In the genomic region with DNA sequence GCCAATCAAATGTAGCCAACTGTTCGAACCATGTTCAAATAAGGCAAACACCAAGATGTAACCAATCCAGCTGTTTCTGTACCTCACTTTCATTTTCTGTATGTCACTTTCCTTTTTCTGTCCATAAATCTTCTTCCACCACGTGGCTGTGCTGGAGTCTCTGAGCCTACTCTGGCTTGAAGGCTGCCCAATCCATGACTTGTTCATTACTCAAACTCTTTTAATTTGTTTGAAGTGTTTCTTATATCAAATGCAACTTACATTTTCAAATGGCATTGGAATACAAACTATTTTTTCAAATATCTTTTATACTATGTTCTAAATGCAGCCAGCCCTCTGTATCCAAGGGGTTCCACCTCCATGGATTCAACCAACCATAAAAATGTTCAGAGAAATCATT, we compare ENCODE assay signal across 5 cellular contexts.
DNase-seq lines count a peak whose midpoint lies in the region; ATAC-seq, FAIRE-seq and TF ChIP-seq lines count a peak whose summit lies in the region.
"Not testable (repeated sequence)": the region's sequence is repeated elsewhere in the genome, so short reads cannot be mapped to it uniquely, and the experiment has no call there.

No MANE protein-coding gene starts in this region.

- not testable (repeated sequence) for H3K27me3 Mint-ChIP-seq in GM23338 (ENCODE audit: insufficient read depth, low read depth, poor library complexity); activated CD8-positive, alpha-beta T cell treated with anti-CD3 and anti-CD28 coated beads for 36 hours

- in situ Hi-C loops in K562 (cut with MboI) = not testable (repeated sequence)

- H3K9me1 ChIP-seq in K562 (ENCODE audit: control insufficient read depth, insufficient read depth, low read length) = not testable (repeated sequence)

- not testable (repeated sequence) for H3K27ac Mint-ChIP-seq in GM23338; activated CD8-positive, alpha-beta T cell treated with anti-CD3 and anti-CD28 coated beads for 36 hours

- intact Hi-C loops in activated CD8-positive, alpha-beta T cell treated with anti-CD3 and anti-CD28 coated beads for 36 hours (cut with micrococcal nuclease); K562 (cut with micrococcal nuclease); Right ventricle myocardium inferior (cut with DNase I): not testable (repeated sequence)

- H3K9me3 Mint-ChIP-seq in GM23338; activated CD8-positive, alpha-beta T cell treated with anti-CD3 and anti-CD28 coated beads for 36 hours: not testable (repeated sequence)

- not testable (repeated sequence) for H3K36me3 Mint-ChIP-seq in GM23338 (ENCODE audit: low read depth); activated CD8-positive, alpha-beta T cell treated with anti-CD3 and anti-CD28 coated beads for 36 hours (ENCODE audit: low read depth)

- H3F3A ChIP-seq in GM23338 (replicated peaks; ENCODE audit: low read depth) = not testable (repeated sequence)

- WGBS in K562 (ENCODE audit: insufficient coverage, low coverage, missing lambda C conversion rate) = 5% methylated on average over 2 of the region's 2 CpGs

- H3K4me1 Mint-ChIP-seq in GM23338; activated CD8-positive, alpha-beta T cell treated with anti-CD3 and anti-CD28 coated beads for 36 hours (ENCODE audit: low read depth): not testable (repeated sequence)

- H3K9me3 ChIP-seq in K562 (replicated peaks; ENCODE audit: control insufficient read depth, insufficient read depth, low read depth, low read length) = not testable (repeated sequence)

- not testable (repeated sequence) for TF ChIP-seq POLR2A in K562 (conservative IDR thresholded peaks at IDR 0.05)

- not testable (repeated sequence) for H3K36me3 ChIP-seq in GM23338 (ENCODE audit: insufficient read depth); K562 (ENCODE audit: control insufficient read depth, insufficient read depth, low read length)

- H3K9me2 ChIP-seq in GM23338 (ENCODE audit: insufficient read depth) = not testable (repeated sequence)

- not testable (repeated sequence) for H3K4me3 ChIP-seq in GM23338, K562

- TF ChIP-seq CTCF in GM23338 (conservative IDR thresholded peaks at IDR 0.05; ENCODE audit: low read depth in 2 of 2); activated CD8-positive, alpha-beta T cell treated with anti-CD3 and anti-CD28 coated beads for 36 hours (IDR thresholded peaks at IDR 0.05); K562 (IDR thresholded peaks at IDR 0.05 in 2 of 3, conservative IDR thresholded peaks at IDR 0.05 in 1 of 3; ENCODE audit: insufficient read depth in 2 of 3, low read depth in 1 of 3, low read length in 3 of 3): not testable (repeated sequence)

- H3K4me2 ChIP-seq in GM23338; K562 (ENCODE audit: insufficient read depth, low read length): not testable (repeated sequence)

- H3K27ac ChIP-seq in GM23338 (ENCODE audit: low read depth); K562 (ENCODE audit: extremely low read depth, low read depth, low read length): not testable (repeated sequence)

- H3K27me3 ChIP-seq in GM23338 (ENCODE audit: insufficient read depth); K562 (ENCODE audit: control insufficient read depth in 2 of 2, insufficient read depth in 2 of 2, low read length in 2 of 2): not testable (repeated sequence)

- CTCF ChIA-PET in activated CD8-positive, alpha-beta T cell treated with anti-CD3 and anti-CD28 coated beads for 36 hours (lab: Charles Lee); K562 (lab: Yijun Ruan, JAX; ENCODE audit: low intra/inter-chr PET ratio): not testable (repeated sequence)

- not testable (repeated sequence) for H3K9ac ChIP-seq in K562 (ENCODE audit: insufficient read depth in 1 of 2, low read depth in 2 of 2, low read length in 2 of 2)

- H4K20me1 ChIP-seq in GM23338 (replicated peaks; ENCODE audit: insufficient read depth); K562 (replicated peaks; ENCODE audit: control insufficient read depth, insufficient read depth, low read length): not testable (repeated sequence)

- not testable (repeated sequence) for TF ChIP-seq EP300 in K562 (IDR thresholded peaks at IDR 0.05; ENCODE audit: low read length)

- not testable (repeated sequence) for H3K79me2 ChIP-seq in GM23338 (replicated peaks; ENCODE audit: insufficient read depth); K562 (ENCODE audit: control insufficient read depth, insufficient read depth, low read length)

- H2AFZ ChIP-seq in GM23338 = peak overlapping the region; percentile 10; the same call in 1 of the 2 replicates
- not testable (repeated sequence) for H2AFZ ChIP-seq in K562 (ENCODE audit: low read depth, low read length)

- not testable (repeated sequence) for FAIRE-seq in K562 (lab: Jason Lieb, UNC)

- not testable (repeated sequence) for H3K4me3 Mint-ChIP-seq in GM23338; activated CD8-positive, alpha-beta T cell treated with anti-CD3 and anti-CD28 coated beads for 36 hours

- H3K4me1 ChIP-seq in GM23338 (ENCODE audit: insufficient read depth); K562 (replicated peaks in 1 of 2; ENCODE audit: control insufficient read depth in 2 of 2, insufficient read depth in 2 of 2, low read length in 2 of 2): not testable (repeated sequence)

- DNase-seq in GM23338 (ENCODE audit: low spot score); K562 (ENCODE audit: extremely low read depth in 1 of 4, low spot score in 3 of 4): not testable (repeated sequence)
- DNase-seq in activated CD8-positive, alpha-beta T cell treated with anti-CD3 and anti-CD28 coated beads for 36 hours = peak; percentile 3
- peak; percentile 20 for DNase-seq in Right ventricle myocardium inferior (ENCODE audit: missing footprints)

- POLR2A ChIA-PET in activated CD8-positive, alpha-beta T cell treated with anti-CD3 and anti-CD28 coated beads for 36 hours (lab: Charles Lee) = not testable (repeated sequence)
- POLR2A ChIA-PET in K562 (lab: Yijun Ruan, JAX) = interaction anchor here (0.6 kb wide), 1 partner anchor 90 kb away, joined by 3 read pairs; no protein-coding TSS in a partner anchor

- BruUV-seq in K562 (replicated peaks; lab: Mats Ljungman, UMichigan) = not testable (repeated sequence)

- ATAC-seq in GM23338; activated CD8-positive, alpha-beta T cell treated with anti-CD3 and anti-CD28 coated beads for 36 hours; K562; Right ventricle myocardium inferior: not testable (repeated sequence)
- peak; percentile 9 for ATAC-seq in HG03354 (IDR thresholded peaks at IDR 0.05; ENCODE audit: poor library complexity, severe bottlenecking, unreplicated experiment)

- TF ChIP-seq RAD21 in K562 (CRISPR knock-in tag; conservative IDR thresholded peaks at IDR 0.05 in 1 of 2, IDR thresholded peaks at IDR 0.05 in 1 of 2) = not testable (repeated sequence)

TF ChIP-seq in K562, 482 proteins besides CTCF, POLR2A, EP300 and RAD21:
- TF ChIP-seq MEIS2 (IDR thresholded peaks at IDR 0.05; ENCODE audit: partially characterized antibody) (peak; percentile 39), PKNOX1 (IDR thresholded peaks at IDR 0.05) (peak; percentile 48), PBX2 (tag; conservative IDR thresholded peaks at IDR 0.05; ENCODE audit: low read depth) (peak; percentile 69)
- TF ChIP-seq PBX2 (CRISPR knock-in tag; IDR thresholded peaks at IDR 0.05; ENCODE audit: low read depth) = not testable (repeated sequence)
